ENCODE assay signal across 8 cellular contexts in genomic region chr20:63178889-63179751, GRCh38. TPM values are rescaled to one million over a fixed set of nuclear protein-coding genes. Genes with fewer than 3 reads are reported as not detected.
A peak's percentile ranks its signal among the peaks of the same experiment; 100 is the strongest.
DNase-seq lines count a peak whose midpoint lies in the region; ATAC-seq, FAIRE-seq and TF ChIP-seq lines count a peak whose summit lies in the region.

No MANE protein-coding gene starts in this region.

- H3K9me3 ChIP-seq in astrocyte (ENCODE audit: insufficient read depth, low read depth, low read length): no peaks in the 10 kb centered on the region

- peaks cover 24% of the 10 kb centered on the region for H4K20me1 ChIP-seq in astrocyte (ENCODE audit: insufficient read depth, low read length)

- H3K27me3 ChIP-seq in astrocyte (ENCODE audit: insufficient read depth, low read length): peaks cover 40% of the 10 kb centered on the region

- H3K27ac ChIP-seq in astrocyte (ENCODE audit: low read depth, low read length): no peak overlapping the region

- in situ Hi-C loops in KBM-7 (cut with MboI; ENCODE audit: low pct_unique_long_range_greater_than_20kb, low sequenced_read_pairs): no loop called here

- no peak for ATAC-seq in GM21447 (IDR thresholded peaks at IDR 0.05; ENCODE audit: unreplicated experiment)

- H3K27me3 Mint-ChIP-seq in astrocyte (ENCODE audit: low read depth, unreplicated experiment): peaks cover 43% of the 10 kb centered on the region

- peak overlapping the region; percentile 76 for H3K4me3 Mint-ChIP-seq in astrocyte (ENCODE audit: unreplicated experiment)

- H3K4me3 ChIP-seq in astrocyte (ENCODE audit: insufficient read depth, low read depth, low read length): no peak overlapping the region

- H2AFZ ChIP-seq in astrocyte (ENCODE audit: low read depth, low read length): no peak overlapping the region

- H3K79me2 ChIP-seq in astrocyte (ENCODE audit: insufficient read depth, low read length): no peaks in the 10 kb centered on the region

- peak overlapping the region; percentile 41 for H3K27ac Mint-ChIP-seq in astrocyte (ENCODE audit: unreplicated experiment)

- peaks cover 6% of the 10 kb centered on the region for H3K4me1 Mint-ChIP-seq in astrocyte (ENCODE audit: low read depth, unreplicated experiment)

- H3K9ac ChIP-seq in astrocyte (ENCODE audit: low read length): no peak overlapping the region

- no peaks in the 10 kb centered on the region for H3K4me1 ChIP-seq in astrocyte (ENCODE audit: insufficient read depth, low read length)

- H3K9me3 Mint-ChIP-seq in astrocyte (ENCODE audit: unreplicated experiment): peaks cover 1% of the 10 kb centered on the region

- peaks cover 1% of the 10 kb centered on the region for H3K36me3 Mint-ChIP-seq in astrocyte (ENCODE audit: low read depth, unreplicated experiment)

- no peak for FAIRE-seq in astrocyte (lab: Jason Lieb, UNC)

- peak; percentile 35 for DNase-seq in KBM-7
- peak; percentile 58 for DNase-seq in T-helper 9 cell
- DNase-seq in astrocyte (ENCODE audit: low read depth): no peak
- peak; percentile 38 for DNase-seq in inferior parietal cortex (ENCODE audit: extremely low spot score)
- DNase-seq in stimulated activated CD4-positive, alpha-beta T cell treated with anti-CD3 and anti-CD28 coated beads, Interleukin-4, amount 100 ng/mL, for 4 hours: peak; percentile 67 to 81
- DNase-seq in GF-D8 (lab: John Stamatoyannopoulos, UW): no peak

- H3K4me2 ChIP-seq in astrocyte (ENCODE audit: low read length): peak overlapping the region; percentile 22

- H3K36me3 ChIP-seq in astrocyte (ENCODE audit: insufficient read depth, low read length): no peaks in the 10 kb centered on the region

- peak; percentile 68 for TF ChIP-seq CTCF in GM12872 (IDR thresholded peaks at IDR 0.05; ENCODE audit: insufficient read depth, low read depth, low read length)
- TF ChIP-seq CTCF in astrocyte (IDR thresholded peaks at IDR 0.05; ENCODE audit: insufficient read depth, low read depth, low read length): no peak

RNA-seq across cellular contexts. Expression of gene YTHDF1, which starts 36.8 kb away (rescaled TPM):
- 98.9 and 107 TPM in 2 replicates for total RNA-seq in astrocyte

RNA-seq across cellular contexts. Expression of gene BIRC7, which starts 56.6 kb away (rescaled TPM):
- total RNA-seq in astrocyte: 2.9 and 3.3 TPM in 2 replicates

Comparison
In these comparisons a context has a peak if more than half of its experiments do, and no peak if none do; other contexts are left out.
1. DNase-seq: peak in KBM-7 (single experiment), T-helper 9 cell (single experiment), inferior parietal cortex (single experiment) and stimulated activated CD4-positive, alpha-beta T cell treated with anti-CD3 and anti-CD28 coated beads, Interleukin-4, amount 100 ng/mL, for 4 hours (2 of 2); none in astrocyte (single experiment) and GF-D8 (single experiment).